1 cellular context compared by ENCODE assay signal in genomic region chr9:112487008-112487798, GRCh38.
TF ChIP-seq lines count a peak whose summit lies in the region.

No MANE protein-coding gene starts in this region.

TF ChIP-seq in GM12878, 131 proteins besides CTCF, POLR2A, EP300 and RAD21 (continued from another document):
- TF ChIP-seq PRDM15 (CRISPR knock-in tag; IDR thresholded peaks at IDR 0.05) (no peak), MTA2 (IDR thresholded peaks at IDR 0.05; ENCODE audit: low read depth) (no peak), NR2C1 (IDR thresholded peaks at IDR 0.05) (0 out of 2 replicates have a peak, but pooled peaks have one; percentile 21), SMAD5 (IDR thresholded peaks at IDR 0.05; ENCODE audit: low read depth) (no peak), SRF (IDR thresholded peaks at IDR 0.05; ENCODE audit: low read depth in 2 of 2, low read length in 2 of 2) (peak in 1 of 2 experiments; percentile 55; a peak in 1 of 4 replicates), RELB (IDR thresholded peaks at IDR 0.05; ENCODE audit: low read depth) (no peak), SMAD1 (IDR thresholded peaks at IDR 0.05; ENCODE audit: low read depth, partially characterized antibody) (no peak), GATAD2B (conservative IDR thresholded peaks at IDR 0.05; ENCODE audit: low read depth) (peak; percentile 86), HDGF (IDR thresholded peaks at IDR 0.05) (no peak), BHLHE40 (IDR thresholded peaks at IDR 0.05; ENCODE audit: borderline replicate concordance in 1 of 2, low read depth in 2 of 2, low read length in 1 of 2) (peak; percentile 17 to 51; a peak in 1 of 4 replicates), RCOR1 (conservative IDR thresholded peaks at IDR 0.05; ENCODE audit: low read depth, low read length) (no peak), NR2F1 (conservative IDR thresholded peaks at IDR 0.05) (peak; percentile 86), RELA (IDR thresholded peaks at IDR 0.05; ENCODE audit: borderline replicate concordance, partially characterized antibody) (peak; percentile 16), CUX1 (IDR thresholded peaks at IDR 0.05; ENCODE audit: insufficient replicate concordance, low read depth, low read length) (no peak), MEF2B (IDR thresholded peaks at IDR 0.05; ENCODE audit: partially characterized antibody, poor library complexity, severe bottlenecking) (peak; percentile 19), KLF5 (IDR thresholded peaks at IDR 0.05; ENCODE audit: partially characterized antibody) (peak; percentile 50), SUZ12 (IDR thresholded peaks at IDR 0.05; ENCODE audit: unreplicated experiment) (no peak), MXI1 (IDR thresholded peaks at IDR 0.05; ENCODE audit: low read depth, low read length) (peak; percentile 34; the same call in 1 of the 2 replicates), KDM1A (IDR thresholded peaks at IDR 0.05; ENCODE audit: borderline replicate concordance) (no peak), DPF2 (IDR thresholded peaks at IDR 0.05) (peak; percentile 58)
